ENCODE assay signal across 11 cellular contexts in the genomic region with DNA sequence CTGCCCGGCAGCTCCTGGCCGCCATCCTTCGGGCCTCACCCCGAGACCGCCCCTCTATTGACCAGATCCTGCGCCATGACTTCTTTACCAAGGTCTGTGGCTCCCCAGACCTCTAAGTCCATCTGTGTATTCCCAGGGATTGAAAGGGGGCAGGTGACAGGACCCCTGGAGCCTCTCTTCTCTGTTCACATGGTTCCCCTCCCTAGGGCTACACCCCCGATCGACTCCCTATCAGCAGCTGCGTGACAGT. TPM values are rescaled to one million over a fixed set of nuclear protein-coding genes. Genes with fewer than 3 reads are reported as not detected.
DNase-seq lines count a peak whose midpoint lies in the region; ATAC-seq and TF ChIP-seq lines count a peak whose summit lies in the region.
"Had no signal": no experiment of that assay in that cellular context is flagged by ENCODE, and none has a peak within 500 bp of the region (broad histone marks: within the 10 kb centered on the region; RNA-seq: fewer than 3 reads in every experiment).

No MANE protein-coding gene starts in this region.

- in situ Hi-C loops in astrocyte of the spinal cord (cut with HindIII; ENCODE audit: low sequenced_read_pairs): no loop called here

- H3K27ac Mint-ChIP-seq in mesothelial cell of epicardium: no peak overlapping the region

- WGBS in heart left ventricle, 4 donors: 86 to 91% (median 89%) methylated on average over 8 to 9 of the region's 9 CpGs
- WGBS in upper lobe of left lung, 2 donors: 85 to 93% methylated on average over 3 to 9 of the region's 9 CpGs

- no peaks in the 10 kb centered on the region for H3K27me3 ChIP-seq in heart left ventricle
- H3K27me3 ChIP-seq in upper lobe of left lung: no peaks in the 10 kb centered on the region

- H3K27ac ChIP-seq in heart left ventricle: peak overlapping the region in 10 of 12 donors; percentile 29 to 97 (median 91)
- peak overlapping the region; percentile 59 to 99 (median 86) for H3K27ac ChIP-seq in upper lobe of left lung

- no peak for TF ChIP-seq CTCF in heart left ventricle (IDR thresholded peaks at IDR 0.05)
- no peak for TF ChIP-seq CTCF in astrocyte of the spinal cord (IDR thresholded peaks at IDR 0.05; ENCODE audit: low read depth, low read length)
- no peak for TF ChIP-seq CTCF in mesothelial cell of epicardium (IDR thresholded peaks at IDR 0.05; ENCODE audit: unreplicated experiment)
- no peak for TF ChIP-seq CTCF in upper lobe of left lung (IDR thresholded peaks at IDR 0.05)

- peak overlapping the region; percentile 25 for H3K4me3 Mint-ChIP-seq in mesothelial cell of epicardium

- no peaks in the 10 kb centered on the region for H3K9me3 ChIP-seq in heart left ventricle
- no peaks in the 10 kb centered on the region for H3K9me3 ChIP-seq in upper lobe of left lung

- peaks cover 29% of the 10 kb centered on the region for H3K4me1 Mint-ChIP-seq in mesothelial cell of epicardium

- H3K36me3 Mint-ChIP-seq in mesothelial cell of epicardium: peaks cover 14% of the 10 kb centered on the region

- intact Hi-C loops in heart left ventricle (cut with DNase I): loop anchor here in 1 of 10 donors (10.0 kb wide), 1 partner anchor 502 kb away; no protein-coding TSS in a partner anchor
- intact Hi-C loops in Right ventricle myocardium inferior (cut with DNase I): loop anchor here (10.0 kb wide), 1 partner anchor 782 kb away; a partner anchor contains a TSS

- no peak for ATAC-seq in heart left ventricle
- no peak for ATAC-seq in Right ventricle myocardium inferior
- no peak for ATAC-seq in upper lobe of left lung (ENCODE audit: low FRiP score in 2 of 2)
- ATAC-seq in HG02840 (IDR thresholded peaks at IDR 0.05; ENCODE audit: low FRiP score, unreplicated experiment): no peak
- no peak for ATAC-seq in GM18502 (IDR thresholded peaks at IDR 0.05; ENCODE audit: poor library complexity, unreplicated experiment)
- no peak for ATAC-seq in HG02759 (IDR thresholded peaks at IDR 0.05; ENCODE audit: unreplicated experiment)
- ATAC-seq: Panc1 had no signal

- no peak for TF ChIP-seq EP300 in upper lobe of left lung (IDR thresholded peaks at IDR 0.05)

- DNase-seq in heart left ventricle (no peak), Right ventricle myocardium inferior (ENCODE audit: missing footprints) (no peak), astrocyte of the spinal cord (ENCODE audit: low read depth, low spot score) (no peak), mesothelial cell of epicardium (ENCODE audit: low spot score in 2 of 2, unreplicated experiment in 2 of 2) (no peak), upper lobe of left lung (no peak)
- DNase-seq: COR-L47 had no signal

- H3K27me3 Mint-ChIP-seq in mesothelial cell of epicardium (ENCODE audit: low read depth): peaks cover 3% of the 10 kb centered on the region

- H3K36me3 ChIP-seq in heart left ventricle (peaks cover 0 to 52% (median 40%) of the 10 kb centered on the region in 9 donors), upper lobe of left lung (peaks cover 17 to 49% (median 42%) of the 10 kb centered on the region in 4 donors)

- peak overlapping the region in 6 of 12 donors; percentile 18 to 96 (median 90) for H3K4me3 ChIP-seq in heart left ventricle
- H3K4me3 ChIP-seq in astrocyte of the spinal cord (ENCODE audit: low read depth, low read length): peak overlapping the region; percentile 91
- peak overlapping the region in 1 of 4 donors; percentile 90 for H3K4me3 ChIP-seq in upper lobe of left lung

- TF ChIP-seq POLR2A in heart left ventricle (IDR thresholded peaks at IDR 0.05): no peak
- no peak for TF ChIP-seq POLR2A in upper lobe of left lung (IDR thresholded peaks at IDR 0.05)

- no peaks in the 10 kb centered on the region for H3K9me3 Mint-ChIP-seq in mesothelial cell of epicardium

- H3K4me1 ChIP-seq in heart left ventricle: peaks cover 14 to 75% (median 57%) of the 10 kb centered on the region in 12 donors
- peaks cover 49 to 77% (median 63%) of the 10 kb centered on the region in 4 donors for H3K4me1 ChIP-seq in upper lobe of left lung

RNA-seq across cellular contexts. Expression of a gene that starts 2.8 kb away (rescaled TPM):
- total RNA-seq in heart left ventricle (10 to 100 TPM in 2 of 9 donors, 1 to 10 TPM in 7; 4.5 to 17.9 (median 6.6) TPM), Right ventricle myocardium inferior (6.4 TPM), mesothelial cell of epicardium (24.7 to 27.5 TPM (median 27.4 TPM) in 3 replicates), upper lobe of left lung (10 to 100 TPM; 24.9 to 72.4 (median 49.6) TPM)
- 1 to 10 TPM; 5.8 to 6.9 TPM for polyA plus RNA-seq in heart left ventricle

RNA-seq across cellular contexts. Expression of a gene that starts 4.2 kb away (rescaled TPM):
- total RNA-seq in heart left ventricle: 1 to 10 TPM in 3 of 9 donors, under 1 TPM in 5, not detected in 1; 0.54 to 1.0 (median 0.82) TPM
- 1 to 10 TPM in 1 of 2 donors, under 1 TPM in 1; 0.36 to 1.7 TPM for polyA plus RNA-seq in heart left ventricle
- 1.0 TPM for total RNA-seq in Right ventricle myocardium inferior
- 0.31 to 0.72 TPM (median 0.47 TPM) in 3 replicates for total RNA-seq in mesothelial cell of epicardium
- total RNA-seq in upper lobe of left lung: 10 to 100 TPM in 4 of 6 donors, 1 to 10 TPM in 2; 1.2 to 38.8 (median 10.9) TPM

RNA-seq across cellular contexts. Expression of a gene that starts 5.3 kb away (rescaled TPM):
- total RNA-seq in heart left ventricle: 1 to 10 TPM in 8 of 9 donors, under 1 TPM in 1; 0.56 to 7.4 (median 2.8) TPM
- polyA plus RNA-seq in heart left ventricle: 1 to 10 TPM; 2.6 to 6.2 TPM
- 2.8 TPM for total RNA-seq in Right ventricle myocardium inferior
- 33.6 to 43.7 TPM (median 38.3 TPM) in 3 replicates for total RNA-seq in mesothelial cell of epicardium
- 10 to 100 TPM in 4 of 6 donors, 1 to 10 TPM in 2; 5.1 to 63.9 (median 17.8) TPM for total RNA-seq in upper lobe of left lung

RNA-seq across cellular contexts. Expression of a gene that starts 15.0 kb away (rescaled TPM):
- under 1 TPM in 3 of 9 donors, not detected in 6; 0.09 to 0.32 (median 0.23) TPM for total RNA-seq in heart left ventricle
- polyA plus RNA-seq in heart left ventricle: under 1 TPM; 0.06 to 0.11 TPM
- total RNA-seq in Right ventricle myocardium inferior: not detected
- 1.4 to 1.7 TPM (median 1.4 TPM) in 3 replicates for total RNA-seq in mesothelial cell of epicardium
- total RNA-seq in upper lobe of left lung: 1 to 10 TPM in 3 of 6 donors, under 1 TPM in 3; 0.30 to 9.1 (median 0.81) TPM
- total RNA-seq: dermis microvascular lymphatic vessel endothelial cell had no signal

RNA-seq across cellular contexts. Expression of a gene that starts 27.6 kb away (rescaled TPM):
- total RNA-seq in heart left ventricle (1,000 to 10,000 TPM in 3 of 9 donors, 100 to 1,000 TPM in 6; 576 to 1,019 (median 853) TPM), Right ventricle myocardium inferior (833 TPM), mesothelial cell of epicardium (2,191 to 2,296 TPM (median 2,278 TPM) in 3 replicates), upper lobe of left lung (1,000 to 10,000 TPM in 4 of 6 donors, 100 to 1,000 TPM in 2; 507 to 1,439 (median 1,183) TPM)
- 1,000 to 10,000 TPM; 1,199 to 1,848 TPM for polyA plus RNA-seq in heart left ventricle
